In the genomic region with DNA sequence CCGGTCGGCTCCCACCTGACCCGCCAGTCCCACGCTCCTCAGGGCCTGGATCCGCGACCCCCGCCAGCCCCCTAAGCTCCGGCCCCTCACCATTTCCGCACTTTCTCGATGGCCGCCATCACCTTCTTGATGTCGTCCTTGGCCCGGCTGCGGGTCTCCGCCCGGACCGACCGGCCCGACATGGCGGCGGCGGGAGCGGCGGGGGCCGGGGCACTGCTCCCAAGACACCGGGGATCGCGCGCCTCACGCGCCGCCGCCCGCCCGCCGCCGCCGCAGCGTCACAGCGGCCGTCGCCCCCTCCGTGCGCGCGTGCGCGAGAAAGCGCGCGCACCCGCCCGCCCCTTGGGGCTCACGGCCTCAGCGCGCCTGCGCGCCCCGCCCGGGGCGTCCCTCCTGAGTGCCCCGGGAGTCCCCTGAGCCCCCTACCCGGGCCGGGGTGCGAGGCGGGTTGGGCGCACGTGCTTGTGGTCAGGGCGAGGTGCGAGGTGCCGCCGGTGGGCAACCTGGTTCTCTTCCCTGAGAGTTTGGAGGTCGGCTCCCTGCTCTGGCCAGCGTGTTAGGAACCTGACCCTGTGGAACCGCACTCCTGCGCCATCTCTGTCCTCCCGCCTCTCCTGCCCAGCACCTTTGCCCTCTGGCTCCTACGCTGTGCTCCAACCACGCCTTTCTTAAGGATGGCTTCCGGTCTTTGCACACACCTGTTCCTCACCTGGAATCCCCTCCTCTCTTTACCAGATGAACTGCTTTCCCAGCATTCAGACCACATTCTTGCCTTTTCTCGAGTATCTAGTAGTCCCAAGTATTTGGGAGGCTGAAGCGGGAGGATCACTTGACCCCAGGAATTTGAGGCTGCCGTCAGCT, we compare ENCODE assay signal across 7 cellular contexts. TPM values are rescaled to one million over a fixed set of nuclear protein-coding genes. Genes with fewer than 3 reads are reported as not detected.
DNase-seq lines count a peak whose midpoint lies in the region; ATAC-seq and TF ChIP-seq lines count a peak whose summit lies in the region.

A gene (minus strand): TSS at position 294 of the 861 bp plus-strand sequence. CDS start 112 bp downstream, at position 182.

- no peak for TF ChIP-seq CTCF in WTC11 (IDR thresholded peaks at IDR 0.05)
- no peak for TF ChIP-seq CTCF in cardiac fibroblast (IDR thresholded peaks at IDR 0.05; ENCODE audit: low read depth, low read length)
- peak in 1 of 11 experiments; percentile 7 for TF ChIP-seq CTCF in spleen (IDR thresholded peaks at IDR 0.05 in 8 of 11, conservative IDR thresholded peaks at IDR 0.05 in 3 of 11)

- H3K4me1 ChIP-seq in spleen: peaks cover 11 to 50% (median 31%) of the 10 kb centered on the region in 6 donors

- peak; percentile 29 for DNase-seq in NCI-H146 treated with DMSO at 0.1 percent for 48 hours (lab: John Stamatoyannopoulos, UW; ENCODE audit: unreplicated experiment)
- peak; percentile 70 for DNase-seq in WTC11 (ENCODE audit: low spot score)
- peak; percentile 59 to 70 for DNase-seq in cardiac fibroblast (ENCODE audit: low read depth in 2 of 2)
- peak; percentile 76 for DNase-seq in inferior parietal cortex (ENCODE audit: extremely low spot score)
- DNase-seq in spleen: peak; percentile 94

- H3K27me3 Mint-ChIP-seq in WTC11 (ENCODE audit: low read depth): peaks cover 34% of the 10 kb centered on the region

- H3K4me3 Mint-ChIP-seq in WTC11: peak within 1 kb of the TSS; percentile 79

- intact Hi-C loops in spleen (cut with DNase I; ENCODE audit: low total_unique reads): no loop called here

- peak within 1 kb of the TSS; percentile 95 for H3K27ac Mint-ChIP-seq in WTC11

- peaks cover 0 to 25% (median 14%) of the 10 kb centered on the region in 6 donors for H3K36me3 ChIP-seq in spleen

- TF ChIP-seq POLR2A in GM15510 (IDR thresholded peaks at IDR 0.05; ENCODE audit: borderline replicate concordance, extremely low read depth, insufficient read length) (peak; percentile 83), spleen (IDR thresholded peaks at IDR 0.05) (peak; percentile 5 to 13 (median 12))

- H3K27ac ChIP-seq in spleen: peak within 1 kb of the TSS; percentile 90 to 100 (median 99)

- H3K9me3 Mint-ChIP-seq in WTC11: peaks cover 2% of the 10 kb centered on the region

- 4 to 13% (median 7%) methylated on average over 28 to 83 of the region's 83 CpGs for WGBS in spleen, 5 donors

- ATAC-seq in HG02678 (IDR thresholded peaks at IDR 0.05; ENCODE audit: unreplicated experiment) (peak; percentile 54), WTC11 (peak; percentile 54)

- H3K27me3 ChIP-seq in spleen (replicated peaks in 1 of 7): no peaks in the 10 kb centered on the region

- peak within 1 kb of the TSS; percentile 75 to 87 for H3K4me3 ChIP-seq in cardiac fibroblast (replicated peaks in 1 of 2; ENCODE audit: low read depth in 2 of 2, low read length in 2 of 2)
- peak within 1 kb of the TSS; percentile 35 to 77 (median 68) for H3K4me3 ChIP-seq in spleen

- no peaks in the 10 kb centered on the region for H3K36me3 Mint-ChIP-seq in WTC11

- POLR2A ChIA-PET in WTC11 (lab: Charles Lee): interaction anchor here (1.9 kb wide), 1 partner anchor 35 kb away, joined by 9 read pairs; a partner anchor contains a TSS

- CTCF ChIA-PET in WTC11 (lab: Charles Lee): interaction anchor here (1.2 to 1.4 kb wide), 2 partner anchors 35 to 168 kb away, joined by 3 to 8 read pairs; a partner anchor contains a TSS

- H3K9me3 ChIP-seq in spleen: no peaks in the 10 kb centered on the region

- peaks cover 9% of the 10 kb centered on the region for H3K4me1 Mint-ChIP-seq in WTC11

TF ChIP-seq in WTC11, 78 proteins besides CTCF, POLR2A, EP300 and RAD21 (continues in another document):
- TF ChIP-seq, protein P1, sequence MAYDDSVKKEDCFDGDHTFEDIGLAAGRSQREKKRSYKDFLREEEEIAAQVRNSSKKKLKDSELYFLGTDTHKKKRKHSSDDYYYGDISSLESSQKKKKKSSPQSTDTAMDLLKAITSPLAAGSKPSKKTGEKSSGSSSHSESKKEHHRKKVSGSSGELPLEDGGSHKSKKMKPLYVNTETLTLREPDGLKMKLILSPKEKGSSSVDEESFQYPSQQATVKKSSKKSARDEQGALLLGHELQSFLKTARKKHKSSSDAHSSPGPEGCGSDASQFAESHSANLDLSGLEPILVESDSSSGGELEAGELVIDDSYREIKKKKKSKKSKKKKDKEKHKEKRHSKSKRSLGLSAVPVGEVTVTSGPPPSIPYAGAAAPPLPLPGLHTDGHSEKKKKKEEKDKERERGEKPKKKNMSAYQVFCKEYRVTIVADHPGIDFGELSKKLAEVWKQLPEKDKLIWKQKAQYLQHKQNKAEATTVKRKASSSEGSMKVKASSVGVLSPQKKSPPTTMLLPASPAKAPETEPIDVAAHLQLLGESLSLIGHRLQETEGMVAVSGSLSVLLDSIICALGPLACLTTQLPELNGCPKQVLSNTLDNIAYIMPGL (CRISPR knock-in tag; IDR thresholded peaks at IDR 0.05): peak; percentile 83
- TF ChIP-seq ELF4 (CRISPR knock-in tag; IDR thresholded peaks at IDR 0.05; ENCODE audit: low read depth): 0 out of 2 replicates have a peak, but pooled peaks have one; percentile 67
- TF ChIP-seq ESRRA (CRISPR knock-in tag; IDR thresholded peaks at IDR 0.05; ENCODE audit: borderline replicate concordance): peak; percentile 69
- TF ChIP-seq ZBTB21 (CRISPR knock-in tag; IDR thresholded peaks at IDR 0.05; ENCODE audit: borderline replicate concordance): no peak
- TF ChIP-seq, protein P2, sequence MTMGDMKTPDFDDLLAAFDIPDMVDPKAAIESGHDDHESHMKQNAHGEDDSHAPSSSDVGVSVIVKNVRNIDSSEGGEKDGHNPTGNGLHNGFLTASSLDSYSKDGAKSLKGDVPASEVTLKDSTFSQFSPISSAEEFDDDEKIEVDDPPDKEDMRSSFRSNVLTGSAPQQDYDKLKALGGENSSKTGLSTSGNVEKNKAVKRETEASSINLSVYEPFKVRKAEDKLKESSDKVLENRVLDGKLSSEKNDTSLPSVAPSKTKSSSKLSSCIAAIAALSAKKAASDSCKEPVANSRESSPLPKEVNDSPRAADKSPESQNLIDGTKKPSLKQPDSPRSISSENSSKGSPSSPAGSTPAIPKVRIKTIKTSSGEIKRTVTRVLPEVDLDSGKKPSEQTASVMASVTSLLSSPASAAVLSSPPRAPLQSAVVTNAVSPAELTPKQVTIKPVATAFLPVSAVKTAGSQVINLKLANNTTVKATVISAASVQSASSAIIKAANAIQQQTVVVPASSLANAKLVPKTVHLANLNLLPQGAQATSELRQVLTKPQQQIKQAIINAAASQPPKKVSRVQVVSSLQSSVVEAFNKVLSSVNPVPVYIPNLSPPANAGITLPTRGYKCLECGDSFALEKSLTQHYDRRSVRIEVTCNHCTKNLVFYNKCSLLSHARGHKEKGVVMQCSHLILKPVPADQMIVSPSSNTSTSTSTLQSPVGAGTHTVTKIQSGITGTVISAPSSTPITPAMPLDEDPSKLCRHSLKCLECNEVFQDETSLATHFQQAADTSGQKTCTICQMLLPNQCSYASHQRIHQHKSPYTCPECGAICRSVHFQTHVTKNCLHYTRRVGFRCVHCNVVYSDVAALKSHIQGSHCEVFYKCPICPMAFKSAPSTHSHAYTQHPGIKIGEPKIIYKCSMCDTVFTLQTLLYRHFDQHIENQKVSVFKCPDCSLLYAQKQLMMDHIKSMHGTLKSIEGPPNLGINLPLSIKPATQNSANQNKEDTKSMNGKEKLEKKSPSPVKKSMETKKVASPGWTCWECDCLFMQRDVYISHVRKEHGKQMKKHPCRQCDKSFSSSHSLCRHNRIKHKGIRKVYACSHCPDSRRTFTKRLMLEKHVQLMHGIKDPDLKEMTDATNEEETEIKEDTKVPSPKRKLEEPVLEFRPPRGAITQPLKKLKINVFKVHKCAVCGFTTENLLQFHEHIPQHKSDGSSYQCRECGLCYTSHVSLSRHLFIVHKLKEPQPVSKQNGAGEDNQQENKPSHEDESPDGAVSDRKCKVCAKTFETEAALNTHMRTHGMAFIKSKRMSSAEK (CRISPR knock-in tag; IDR thresholded peaks at IDR 0.05; ENCODE audit: borderline replicate concordance): no peak
- TF ChIP-seq, protein P3, sequence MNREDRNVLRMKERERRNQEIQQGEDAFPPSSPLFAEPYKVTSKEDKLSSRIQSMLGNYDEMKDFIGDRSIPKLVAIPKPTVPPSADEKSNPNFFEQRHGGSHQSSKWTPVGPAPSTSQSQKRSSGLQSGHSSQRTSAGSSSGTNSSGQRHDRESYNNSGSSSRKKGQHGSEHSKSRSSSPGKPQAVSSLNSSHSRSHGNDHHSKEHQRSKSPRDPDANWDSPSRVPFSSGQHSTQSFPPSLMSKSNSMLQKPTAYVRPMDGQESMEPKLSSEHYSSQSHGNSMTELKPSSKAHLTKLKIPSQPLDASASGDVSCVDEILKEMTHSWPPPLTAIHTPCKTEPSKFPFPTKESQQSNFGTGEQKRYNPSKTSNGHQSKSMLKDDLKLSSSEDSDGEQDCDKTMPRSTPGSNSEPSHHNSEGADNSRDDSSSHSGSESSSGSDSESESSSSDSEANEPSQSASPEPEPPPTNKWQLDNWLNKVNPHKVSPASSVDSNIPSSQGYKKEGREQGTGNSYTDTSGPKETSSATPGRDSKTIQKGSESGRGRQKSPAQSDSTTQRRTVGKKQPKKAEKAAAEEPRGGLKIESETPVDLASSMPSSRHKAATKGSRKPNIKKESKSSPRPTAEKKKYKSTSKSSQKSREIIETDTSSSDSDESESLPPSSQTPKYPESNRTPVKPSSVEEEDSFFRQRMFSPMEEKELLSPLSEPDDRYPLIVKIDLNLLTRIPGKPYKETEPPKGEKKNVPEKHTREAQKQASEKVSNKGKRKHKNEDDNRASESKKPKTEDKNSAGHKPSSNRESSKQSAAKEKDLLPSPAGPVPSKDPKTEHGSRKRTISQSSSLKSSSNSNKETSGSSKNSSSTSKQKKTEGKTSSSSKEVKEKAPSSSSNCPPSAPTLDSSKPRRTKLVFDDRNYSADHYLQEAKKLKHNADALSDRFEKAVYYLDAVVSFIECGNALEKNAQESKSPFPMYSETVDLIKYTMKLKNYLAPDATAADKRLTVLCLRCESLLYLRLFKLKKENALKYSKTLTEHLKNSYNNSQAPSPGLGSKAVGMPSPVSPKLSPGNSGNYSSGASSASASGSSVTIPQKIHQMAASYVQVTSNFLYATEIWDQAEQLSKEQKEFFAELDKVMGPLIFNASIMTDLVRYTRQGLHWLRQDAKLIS (CRISPR knock-in tag; IDR thresholded peaks at IDR 0.05; ENCODE audit: borderline replicate concordance): peak; percentile 87; the same call in 1 of the 2 replicates
- TF ChIP-seq, protein P4, sequence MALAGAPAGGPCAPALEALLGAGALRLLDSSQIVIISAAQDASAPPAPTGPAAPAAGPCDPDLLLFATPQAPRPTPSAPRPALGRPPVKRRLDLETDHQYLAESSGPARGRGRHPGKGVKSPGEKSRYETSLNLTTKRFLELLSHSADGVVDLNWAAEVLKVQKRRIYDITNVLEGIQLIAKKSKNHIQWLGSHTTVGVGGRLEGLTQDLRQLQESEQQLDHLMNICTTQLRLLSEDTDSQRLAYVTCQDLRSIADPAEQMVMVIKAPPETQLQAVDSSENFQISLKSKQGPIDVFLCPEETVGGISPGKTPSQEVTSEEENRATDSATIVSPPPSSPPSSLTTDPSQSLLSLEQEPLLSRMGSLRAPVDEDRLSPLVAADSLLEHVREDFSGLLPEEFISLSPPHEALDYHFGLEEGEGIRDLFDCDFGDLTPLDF (CRISPR knock-in tag; IDR thresholded peaks at IDR 0.05): peak; percentile 96

RNA-seq across cellular contexts. Expression of the gene that starts here (rescaled TPM):
- total RNA-seq in WTC11 (2021) (26.0 to 28.5 TPM (median 27.7 TPM) in 3 replicates), spleen (10 to 100 TPM; 43.6 to 79.2 (median 66.5) TPM)
- polyA plus RNA-seq in spleen: 10 to 100 TPM; 40.1 to 64.3 (median 43.2) TPM

Comparison
In these comparisons a context has a peak if more than half of its experiments do, and no peak if none do; other contexts are left out.
1. Peak in every context shown above with its lines: DNase-seq, ATAC-seq, H3K4me3 ChIP-seq and H3K27ac ChIP-seq.
2. DNase-seq: peak in every context shown above with its lines; median percentile 94 in spleen; 76 in inferior parietal cortex; 70 in WTC11; 64 in cardiac fibroblast; 29 in NCI-H146 treated with DMSO at 0.1 percent for 48 hours.